Comparison of ENCODE assay signal across 23 cellular contexts in genomic region chr9:98593354-98594253, GRCh38.
"Had no signal": no experiment of that assay in that cellular context is flagged by ENCODE, and none has a peak within 500 bp of the region (broad histone marks: within the 10 kb centered on the region; RNA-seq: fewer than 3 reads in every experiment).

No MANE protein-coding gene starts in this region.

- H3K27ac Mint-ChIP-seq: effector memory CD8-positive, alpha-beta T cell; mesothelial cell of epicardium; naive thymus-derived CD4-positive, alpha-beta T cell; nephron; neural progenitor cell; stimulated activated memory B cell treated with anti-CD40 and anti-IgM and Interleukin-4, amounts not matched to agents 10 μg/mL and 1 μg/mL and 100 μg/mL, for 72 hours had no signal

- H3K9me3 ChIP-seq: esophagus squamous epithelium, left lung, ovary, psoas muscle, sigmoid colon, transverse colon had no signal

- H2AFZ ChIP-seq: neural progenitor cell had no signal

- ATAC-seq: effector memory CD8-positive, alpha-beta T cell; left lung; naive thymus-derived CD4-positive, alpha-beta T cell; psoas muscle; right cardiac atrium; stimulated activated memory B cell treated with anti-CD40 and anti-IgM and Interleukin-4, amounts not matched to agents 10 μg/mL and 1 μg/mL and 100 μg/mL, for 72 hours; stimulated activated naive CD8-positive, alpha-beta T cell treated with anti-CD3 and anti-CD28 coated beads, Interleukin-15, Interleukin-2, amounts not matched to agents 100 U/mL and 50 U/mL, for 24 hours had no signal

- H3K9me3 Mint-ChIP-seq: effector memory CD8-positive, alpha-beta T cell; mesothelial cell of epicardium; nephron; neural progenitor cell; stimulated activated memory B cell treated with anti-CD40 and anti-IgM and Interleukin-4, amounts not matched to agents 10 μg/mL and 1 μg/mL and 100 μg/mL, for 72 hours had no signal

- H3K4me1 Mint-ChIP-seq: mesothelial cell of epicardium; naive thymus-derived CD4-positive, alpha-beta T cell; nephron; neural progenitor cell; stimulated activated memory B cell treated with anti-CD40 and anti-IgM and Interleukin-4, amounts not matched to agents 10 μg/mL and 1 μg/mL and 100 μg/mL, for 72 hours had no signal

- H3K4me3 Mint-ChIP-seq: effector memory CD8-positive, alpha-beta T cell; mesothelial cell of epicardium; naive thymus-derived CD4-positive, alpha-beta T cell; nephron; neural progenitor cell; stimulated activated memory B cell treated with anti-CD40 and anti-IgM and Interleukin-4, amounts not matched to agents 10 μg/mL and 1 μg/mL and 100 μg/mL, for 72 hours had no signal

- H3K36me3 Mint-ChIP-seq: mesothelial cell of epicardium; neural progenitor cell; stimulated activated memory B cell treated with anti-CD40 and anti-IgM and Interleukin-4, amounts not matched to agents 10 μg/mL and 1 μg/mL and 100 μg/mL, for 72 hours had no signal

- H3K27ac ChIP-seq: coronary artery, esophagus squamous epithelium, left lung, neural progenitor cell, ovary, psoas muscle, sigmoid colon, transverse colon had no signal

- H3K4me2 ChIP-seq: neural progenitor cell had no signal

- H3K27me3 ChIP-seq: neural progenitor cell, ovary had no signal

- H3K9ac ChIP-seq: neural progenitor cell had no signal

- DNase-seq: central memory CD4-positive, alpha-beta T cell; dermis blood vessel endothelial cell; effector memory CD8-positive, alpha-beta T cell; erythroblast; esophagus squamous epithelium; foreskin melanocyte; head of caudate nucleus; left lung; mesenchymal stem cell; naive thymus-derived CD4-positive, alpha-beta T cell; nucleus accumbens; ovary; psoas muscle; right cardiac atrium; sigmoid colon; stimulated activated CD4-positive, alpha-beta T cell treated with anti-CD3 and anti-CD28 coated beads, Interleukin-4, amount 100 ng/mL, for 4 hours; stimulated activated naive CD8-positive, alpha-beta T cell treated with anti-CD3 and anti-CD28 coated beads, Interleukin-15, Interleukin-2, amounts not matched to agents 100 U/mL and 50 U/mL, for 24 hours; transverse colon had no signal

- H3K4me1 ChIP-seq: esophagus squamous epithelium, left lung, neural progenitor cell, psoas muscle, sigmoid colon, transverse colon had no signal
